In the genomic region with DNA sequence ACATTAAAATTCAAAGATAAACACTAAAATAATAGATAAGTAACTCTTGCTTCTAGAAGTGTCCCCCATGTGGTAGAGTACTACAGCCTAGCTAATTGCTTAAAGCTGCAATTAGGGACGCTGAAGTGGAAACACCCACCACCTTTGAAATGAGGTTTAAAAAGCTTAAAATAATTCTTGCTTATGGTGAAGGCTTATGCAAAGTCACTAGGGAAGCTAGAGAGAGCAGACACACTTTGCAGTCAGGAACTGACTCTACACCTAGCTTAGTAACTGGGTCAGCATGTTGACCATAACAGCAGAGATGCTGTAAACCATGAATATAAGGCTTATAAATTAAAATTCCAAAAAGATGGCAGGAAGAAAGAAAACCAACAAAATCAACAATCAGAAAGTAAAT, we compare ENCODE assay signal across 26 cellular contexts.
DNase-seq lines count a peak whose midpoint lies in the region; ATAC-seq, FAIRE-seq and TF ChIP-seq lines count a peak whose summit lies in the region.
"Had no signal": no experiment of that assay in that cellular context is flagged by ENCODE, and none has a peak within 500 bp of the region (broad histone marks: within the 10 kb centered on the region; RNA-seq: fewer than 3 reads in every experiment).

No MANE protein-coding gene starts in this region.

- H2AFZ ChIP-seq in Karpas-422 (ENCODE audit: low read length) (no peak overlapping the region), HepG2 (ENCODE audit: low read length) (no peak overlapping the region)
- H2AFZ ChIP-seq: GM23248 had no signal

- ATAC-seq in HG02798 (IDR thresholded peaks at IDR 0.05; ENCODE audit: poor library complexity, unreplicated experiment) = peak; percentile 53
- ATAC-seq in activated naive CD8-positive, alpha-beta T cell treated with anti-CD3 and anti-CD28 coated beads, Interleukin-2, amount 50 U/mL, for 24 hours = no peak
- ATAC-seq in HepG2 = no peak
- ATAC-seq: A549, K562, PC-3 had no signal

- TF ChIP-seq EP300 in HepG2 (IDR thresholded peaks at IDR 0.05; ENCODE audit: low read depth in 2 of 2, low read length in 2 of 2) (no peak), HepG2 (CRISPR knock-in tag; IDR thresholded peaks at IDR 0.05; ENCODE audit: borderline replicate concordance) (no peak)

- H3K4me2 ChIP-seq in Karpas-422 (ENCODE audit: low read depth, low read length, poor library complexity, severe bottlenecking) = peak overlapping the region; percentile 72
- H3K4me2 ChIP-seq in HepG2 (ENCODE audit: low read depth, low read length) = no peak overlapping the region
- H3K4me2 ChIP-seq: A549; BLaER1 treated with 17β-estradiol and CSF1 and Interleukin-3, amounts not matched to agents 10 nM and 100 nM; SK-N-SH had no signal

- TF ChIP-seq CTCF in GM10248 (IDR thresholded peaks at IDR 0.05; ENCODE audit: control extremely low read depth, extremely low read depth, low read depth, missing control alignments) (peak; percentile 6), HepG2 (CRISPR knock-in tag; IDR thresholded peaks at IDR 0.05) (no peak)

- peaks cover 2% of the 10 kb centered on the region for H3K27me3 Mint-ChIP-seq in activated naive CD8-positive, alpha-beta T cell treated with anti-CD3 and anti-CD28 coated beads, Interleukin-2, amount 50 U/mL, for 24 hours
- H3K27me3 Mint-ChIP-seq: CD4-positive, alpha-beta T cell had no signal

- TF ChIP-seq RAD21 in HepG2 (CRISPR knock-in tag; IDR thresholded peaks at IDR 0.05) = no peak

- FAIRE-seq in GM12892 (lab: Jason Lieb, UNC) = peak; percentile 87
- no peak for FAIRE-seq in HepG2 (lab: Jason Lieb, UNC)
- FAIRE-seq: A549, GM18507, K562 had no signal

- H3K36me3 ChIP-seq in Karpas-422 (ENCODE audit: insufficient read depth, low read length) = peaks cover 68% of the 10 kb centered on the region
- no peaks in the 10 kb centered on the region for H3K36me3 ChIP-seq in HepG2 (replicated peaks in 1 of 2; ENCODE audit: control insufficient read depth in 1 of 2, insufficient read depth in 2 of 2, low read length in 2 of 2)
- H3K36me3 ChIP-seq: BLaER1 treated with 17β-estradiol and CSF1 and Interleukin-3, amounts not matched to agents 10 nM and 100 nM had no signal

- intact Hi-C loops in HepG2 (cut with micrococcal nuclease; ENCODE audit: unreplicated experiment) = no loop called here

- WGBS in HepG2 (ENCODE audit: low lambda C conversion rate) = 100% methylated on average over 1 of the region's 1 CpG

- peaks cover 3% of the 10 kb centered on the region for H3K9me3 Mint-ChIP-seq in activated naive CD8-positive, alpha-beta T cell treated with anti-CD3 and anti-CD28 coated beads, Interleukin-2, amount 50 U/mL, for 24 hours
- H3K9me3 Mint-ChIP-seq: CD4-positive, alpha-beta T cell; T-helper 1 cell treated with Interleukin-12 subunit alpha and Interleukin-12 subunit beta and Interleukin-4 antibody, amounts not matched to agents 30 μg/mL and 1 μg/mL, for 36 hours had no signal

- no peak overlapping the region for H3K27ac Mint-ChIP-seq in activated naive CD8-positive, alpha-beta T cell treated with anti-CD3 and anti-CD28 coated beads, Interleukin-2, amount 50 U/mL, for 24 hours
- H3K27ac Mint-ChIP-seq: CD4-positive, alpha-beta T cell; T-helper 1 cell treated with Interleukin-12 subunit alpha and Interleukin-12 subunit beta and Interleukin-4 antibody, amounts not matched to agents 30 μg/mL and 1 μg/mL, for 36 hours had no signal

- H3K4me3 ChIP-seq in Karpas-422 (ENCODE audit: low read length) (peak overlapping the region; percentile 22), HepG2 (replicated peaks in 1 of 3; ENCODE audit: insufficient read depth in 1 of 3, low read depth in 2 of 3, low read length in 3 of 3) (no peak overlapping the region)
- H3K4me3 ChIP-seq: A549; BLaER1 treated with 17β-estradiol and CSF1 and Interleukin-3, amounts not matched to agents 10 nM and 100 nM; GM23248; K562 had no signal

- in situ Hi-C loops in HepG2 (cut with HindIII; ENCODE audit: extremely low pct_ligation_motif_present, low pct_unique_long_range_greater_than_20kb) = no loop called here

- no peaks in the 10 kb centered on the region for H3K9me2 ChIP-seq in Karpas-422 (replicated peaks; ENCODE audit: insufficient read depth, low read length)
- H3K9me2 ChIP-seq: SK-N-SH had no signal

- H3K4me3 Mint-ChIP-seq in activated naive CD8-positive, alpha-beta T cell treated with anti-CD3 and anti-CD28 coated beads, Interleukin-2, amount 50 U/mL, for 24 hours = no peak overlapping the region
- H3K4me3 Mint-ChIP-seq: CD4-positive, alpha-beta T cell; T-helper 1 cell treated with Interleukin-12 subunit alpha and Interleukin-12 subunit beta and Interleukin-4 antibody, amounts not matched to agents 30 μg/mL and 1 μg/mL, for 36 hours had no signal

- H3K79me2 ChIP-seq in Karpas-422 (ENCODE audit: low read length) = peaks cover 76% of the 10 kb centered on the region
- H3K79me2 ChIP-seq in HepG2 (ENCODE audit: insufficient read depth, low read length) = no peaks in the 10 kb centered on the region

- H3K4me1 ChIP-seq in Karpas-422 (ENCODE audit: low read length) (peaks cover 99% of the 10 kb centered on the region), HepG2 (ENCODE audit: insufficient read depth, low read length) (0 out of 2 replicates have a peak, but pooled peaks cover 4% of the 10 kb centered on the region)
- H3K4me1 ChIP-seq: BLaER1 treated with 17β-estradiol and CSF1 and Interleukin-3, amounts not matched to agents 10 nM and 100 nM had no signal

- no peak for TF ChIP-seq POLR2A in GM12892 (IDR thresholded peaks at IDR 0.05; ENCODE audit: low read depth, low read length)
- no peak for TF ChIP-seq POLR2A in HepG2 (IDR thresholded peaks at IDR 0.05; ENCODE audit: insufficient read depth in 1 of 2, low read depth in 2 of 2, low read length in 2 of 2)

- BruUV-seq in HepG2 (replicated peaks; lab: Mats Ljungman, UMichigan) = no TSS peak

- H3K36me3 Mint-ChIP-seq in activated naive CD8-positive, alpha-beta T cell treated with anti-CD3 and anti-CD28 coated beads, Interleukin-2, amount 50 U/mL, for 24 hours (ENCODE audit: low read depth) = no peaks in the 10 kb centered on the region

- no peaks in the 10 kb centered on the region for H3K4me1 Mint-ChIP-seq in activated naive CD8-positive, alpha-beta T cell treated with anti-CD3 and anti-CD28 coated beads, Interleukin-2, amount 50 U/mL, for 24 hours

- POLR2A ChIA-PET in GM10248 (lab: Yijun Ruan, JAX) = no interaction called here
- POLR2A ChIA-PET in HepG2 (lab: Yijun Ruan, JAX) = interaction anchor here (0.8 to 0.9 kb wide), 2 partner anchors 9 to 10 kb away, joined by 3 to 4 read pairs; no protein-coding TSS in a partner anchor

- DNase-seq in GM10248 (ENCODE audit: extremely low spot score) (no peak), GM12892 (ENCODE audit: insufficient read length) (no peak), Karpas-422 (peak; percentile 90), GDM1 (lab: John Stamatoyannopoulos, UW) (no peak), HepG2 (ENCODE audit: low spot score) (no peak)
- DNase-seq in activated naive CD8-positive, alpha-beta T cell treated with anti-CD3 and anti-CD28 coated beads, Interleukin-2, amount 50 U/mL, for 24 hours = no peak
- DNase-seq: AML-193; CD4-positive, alpha-beta T cell; DMS53; GM23248; H7; MV-4-11; NCI-H1105; NCI-H2029; NCI-H226; NCI-H510A; PC-3; SK-N-SH; SW 1271; T-helper 9 cell had no signal

- peak overlapping the region; percentile 89 for H3K27ac ChIP-seq in Karpas-422 (ENCODE audit: low read length)
- no peak overlapping the region for H3K27ac ChIP-seq in HepG2 (ENCODE audit: extremely low read length, insufficient read depth, low read length)
- H3K27ac ChIP-seq: A549; BLaER1 treated with 17β-estradiol and CSF1 and Interleukin-3, amounts not matched to agents 10 nM and 100 nM; GM23248 had no signal

- H3K27me3 ChIP-seq in Karpas-422 (ENCODE audit: low read length) (no peaks in the 10 kb centered on the region), HepG2 (ENCODE audit: control insufficient read depth in 1 of 2, insufficient read depth in 2 of 2, low read length in 2 of 2) (no peaks in the 10 kb centered on the region)
- H3K27me3 ChIP-seq: BLaER1 treated with 17β-estradiol and CSF1 and Interleukin-3, amounts not matched to agents 10 nM and 100 nM had no signal

- CTCF ChIA-PET in GM10248 (lab: Yijun Ruan, JAX) (interaction anchor here (1.1 to 1.6 kb wide), 3 partner anchors 8 to 16 kb away, joined by 3 to 8 read pairs (median 5); no protein-coding TSS in a partner anchor), HepG2 (lab: Yijun Ruan, JAX; ENCODE audit: low intra/inter-chr PET ratio, low total read pairs) (no interaction called here)

- H4K20me1 ChIP-seq in Karpas-422 (ENCODE audit: insufficient read depth, low read depth, low read length) (no peaks in the 10 kb centered on the region), HepG2 (ENCODE audit: insufficient read depth, low read length) (no peaks in the 10 kb centered on the region)
- H4K20me1 ChIP-seq: BLaER1 treated with 17β-estradiol and CSF1 and Interleukin-3, amounts not matched to agents 10 nM and 100 nM had no signal

- peak overlapping the region; percentile 48 for H3K9ac ChIP-seq in Karpas-422 (ENCODE audit: low read length)
- H3K9ac ChIP-seq in HepG2 (ENCODE audit: insufficient read depth, low read depth, low read length) = no peak overlapping the region
- H3K9ac ChIP-seq: BLaER1 treated with 17β-estradiol and CSF1 and Interleukin-3, amounts not matched to agents 10 nM and 100 nM; GM23248; SK-N-SH had no signal

- H3K9me3 ChIP-seq in Karpas-422 (ENCODE audit: low read length) (no peaks in the 10 kb centered on the region), HepG2 (ENCODE audit: low read length) (no peaks in the 10 kb centered on the region)
- H3K9me3 ChIP-seq: A549; BLaER1 treated with 17β-estradiol and CSF1 and Interleukin-3, amounts not matched to agents 10 nM and 100 nM; SK-N-SH had no signal

TF ChIP-seq in HepG2, 621 proteins besides CTCF, POLR2A, EP300 and RAD21:
- TF ChIP-seq ZNF883 (CRISPR knock-in tag; IDR thresholded peaks at IDR 0.05; ENCODE audit: not compliant biosample characterization) (no peak), ZNF784 (CRISPR knock-in tag; IDR thresholded peaks at IDR 0.05; ENCODE audit: borderline replicate concordance) (no peak), ATM (IDR thresholded peaks at IDR 0.05; ENCODE audit: borderline replicate concordance) (no peak)
